Comparison of ENCODE assay signal across 13 cellular contexts in the genomic region with DNA sequence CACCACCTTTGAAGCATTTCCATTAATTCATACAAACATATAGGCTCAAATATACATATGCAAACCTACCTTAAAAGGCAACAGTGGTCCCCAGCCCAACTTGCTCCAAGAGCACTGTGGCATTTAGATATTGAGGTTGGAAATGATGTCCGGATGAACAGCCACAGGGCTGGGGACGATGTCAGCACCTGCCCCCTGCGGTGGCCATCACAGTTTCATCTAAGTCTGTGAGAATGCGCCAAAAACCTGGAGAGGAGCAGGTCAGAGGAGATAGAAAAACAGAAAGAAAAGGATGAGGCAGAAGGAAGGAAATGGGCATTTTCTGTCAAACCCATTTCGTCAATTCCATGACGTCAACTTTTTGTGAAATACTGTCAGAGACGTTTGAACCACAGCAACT.
DNase-seq lines count a peak whose midpoint lies in the region; ATAC-seq and TF ChIP-seq lines count a peak whose summit lies in the region.
"Had no signal": no experiment of that assay in that cellular context is flagged by ENCODE, and none has a peak within 500 bp of the region (broad histone marks: within the 10 kb centered on the region; RNA-seq: fewer than 3 reads in every experiment).

No MANE protein-coding gene starts in this region.

- no peak overlapping the region for H3K4me3 ChIP-seq in GM23338
- no peak overlapping the region for H3K4me3 ChIP-seq in endodermal cell (ENCODE audit: low read length)

- POLR2A ChIA-PET in activated CD4-positive, alpha-beta memory T cell treated with anti-CD3 and anti-CD28 coated beads for 36 hours (lab: Charles Lee), result no interaction called here

- H3K27me3 Mint-ChIP-seq in GM23338 (ENCODE audit: insufficient read depth, low read depth, poor library complexity) (peaks cover 6% of the 10 kb centered on the region), endodermal cell (ENCODE audit: insufficient read depth) (no peaks in the 10 kb centered on the region)
- no peaks in the 10 kb centered on the region for H3K27me3 Mint-ChIP-seq in activated CD4-positive, alpha-beta memory T cell treated with anti-CD3 and anti-CD28 coated beads for 36 hours
- H3K27me3 Mint-ChIP-seq: CD4-positive, alpha-beta memory T cell had no signal

- no peaks in the 10 kb centered on the region for H4K20me1 ChIP-seq in GM23338 (replicated peaks; ENCODE audit: insufficient read depth)

- H3K4me1 ChIP-seq in GM23338 (ENCODE audit: insufficient read depth), result peaks cover 37% of the 10 kb centered on the region
- H3K4me1 ChIP-seq in endodermal cell (ENCODE audit: control insufficient read depth, insufficient read depth, low read length), result no peaks in the 10 kb centered on the region

- H3K27me3 ChIP-seq in GM23338 (ENCODE audit: insufficient read depth), result no peaks in the 10 kb centered on the region
- no peaks in the 10 kb centered on the region for H3K27me3 ChIP-seq in endodermal cell (ENCODE audit: control insufficient read depth, insufficient read depth, low read length, poor library complexity, severe bottlenecking)

- DNase-seq in GM23338 (ENCODE audit: low spot score), result no peak
- DNase-seq in cerebellar cortex (ENCODE audit: low spot score), result peak; percentile 81
- peak; percentile 56 for DNase-seq in endodermal cell
- no peak for DNase-seq in activated CD4-positive, alpha-beta memory T cell treated with anti-CD3 and anti-CD28 coated beads for 36 hours
- DNase-seq in ureter (ENCODE audit: low spot score), result no peak
- DNase-seq: Calu3; CD4-positive, alpha-beta memory T cell; COR-L47; DMS53; DMS79 treated with DMSO at 0.1 percent for 48 hours; H9 had no signal

- H3K9me3 Mint-ChIP-seq in GM23338 (peaks cover 5% of the 10 kb centered on the region; the same call in 2 of the 3 replicates), endodermal cell (no peaks in the 10 kb centered on the region)
- no peaks in the 10 kb centered on the region for H3K9me3 Mint-ChIP-seq in activated CD4-positive, alpha-beta memory T cell treated with anti-CD3 and anti-CD28 coated beads for 36 hours

- H3K27ac ChIP-seq in GM23338 (ENCODE audit: low read depth) (peak overlapping the region; percentile 63; the same call in 1 of the 2 replicates), endodermal cell (ENCODE audit: low read depth, low read length) (no peak overlapping the region)

- H3K9ac ChIP-seq in endodermal cell (ENCODE audit: extremely low read depth, low read length, poor library complexity, severe bottlenecking), result no peak overlapping the region

- no peak overlapping the region for H2AFZ ChIP-seq in GM23338

- no peak overlapping the region; the same call in 1 of the 2 replicates for H3K4me2 ChIP-seq in GM23338

- intact Hi-C loops in activated CD4-positive, alpha-beta memory T cell treated with anti-CD3 and anti-CD28 coated beads for 36 hours (cut with micrococcal nuclease), result no loop called here

- H3K79me2 ChIP-seq in GM23338 (replicated peaks; ENCODE audit: insufficient read depth), result 0 out of 2 replicates have a peak, but pooled peaks cover 5% of the 10 kb centered on the region

- H3K36me3 ChIP-seq in GM23338 (ENCODE audit: insufficient read depth) (no peaks in the 10 kb centered on the region), endodermal cell (ENCODE audit: control insufficient read depth, insufficient read depth, low read length) (no peaks in the 10 kb centered on the region)

- H3K27ac Mint-ChIP-seq in GM23338, result peak overlapping the region; percentile 51; the same call in 1 of the 2 replicates
- H3K27ac Mint-ChIP-seq in endodermal cell, result peak overlapping the region; percentile 66
- no peak overlapping the region for H3K27ac Mint-ChIP-seq in activated CD4-positive, alpha-beta memory T cell treated with anti-CD3 and anti-CD28 coated beads for 36 hours

- H3K4me1 Mint-ChIP-seq in GM23338, result peaks cover 40% of the 10 kb centered on the region
- peaks cover 4% of the 10 kb centered on the region for H3K4me1 Mint-ChIP-seq in endodermal cell
- H3K4me1 Mint-ChIP-seq in activated CD4-positive, alpha-beta memory T cell treated with anti-CD3 and anti-CD28 coated beads for 36 hours (ENCODE audit: low read depth), result peaks cover 31% of the 10 kb centered on the region

- peaks cover 6% of the 10 kb centered on the region; the same call in 2 of the 3 replicates for H3K36me3 Mint-ChIP-seq in GM23338 (ENCODE audit: low read depth)
- peaks cover 7% of the 10 kb centered on the region for H3K36me3 Mint-ChIP-seq in endodermal cell (ENCODE audit: low read depth)
- peaks cover 12% of the 10 kb centered on the region for H3K36me3 Mint-ChIP-seq in activated CD4-positive, alpha-beta memory T cell treated with anti-CD3 and anti-CD28 coated beads for 36 hours

- H3K4me3 Mint-ChIP-seq in GM23338, result no peak overlapping the region
- H3K4me3 Mint-ChIP-seq in endodermal cell, result no peak overlapping the region
- no peak overlapping the region for H3K4me3 Mint-ChIP-seq in activated CD4-positive, alpha-beta memory T cell treated with anti-CD3 and anti-CD28 coated beads for 36 hours
- H3K4me3 Mint-ChIP-seq: CD4-positive, alpha-beta memory T cell; H9 had no signal

- no peaks in the 10 kb centered on the region; the same call in 1 of the 2 replicates for H3K9me2 ChIP-seq in GM23338 (ENCODE audit: insufficient read depth)

- ATAC-seq in GM23338 (no peak; the same call in 2 of the 3 replicates), HG03159 (IDR thresholded peaks at IDR 0.05; ENCODE audit: unreplicated experiment) (no peak)
- ATAC-seq: HCT116 had no signal

- CTCF ChIA-PET in activated CD4-positive, alpha-beta memory T cell treated with anti-CD3 and anti-CD28 coated beads for 36 hours (lab: Charles Lee), result interaction anchor here (1.1 kb wide), 1 partner anchor 76 kb away, joined by 3 read pairs; no protein-coding TSS in a partner anchor

- TF ChIP-seq CTCF in GM23338 (conservative IDR thresholded peaks at IDR 0.05; ENCODE audit: low read depth in 2 of 2) (no peak), endodermal cell (conservative IDR thresholded peaks at IDR 0.05) (no peak)

- H3K9me3 ChIP-seq in endodermal cell (ENCODE audit: control insufficient read depth, low read length), result no peaks in the 10 kb centered on the region

- 84 to 88% methylated on average over 6 to 7 of the region's 7 CpGs for WGBS in endodermal cell (ENCODE audit: insufficient coverage in 1 of 2, insufficient read length in 1 of 2), 2 experiments

- no peaks in the 10 kb centered on the region for H3F3A ChIP-seq in GM23338 (replicated peaks; ENCODE audit: low read depth)

TF ChIP-seq in GM23338, 12 proteins besides CTCF, POLR2A, EP300 and RAD21:
- TF ChIP-seq NANOG (IDR thresholded peaks at IDR 0.05; ENCODE audit: borderline replicate concordance) (no peak), ZNF331 (CRISPR knock-in tag; IDR thresholded peaks at IDR 0.05; ENCODE audit: low read depth) (no peak), POLR2AphosphoS5 (IDR thresholded peaks at IDR 0.05; ENCODE audit: low read depth) (no peak), CREB1 (CRISPR knock-in tag; IDR thresholded peaks at IDR 0.05; ENCODE audit: low read depth) (no peak), EZH2phosphoT487 (IDR thresholded peaks at IDR 0.05; ENCODE audit: unreplicated experiment) (no peak), ZNF114 (CRISPR knock-in tag; IDR thresholded peaks at IDR 0.05) (no peak), JUNB (IDR thresholded peaks at IDR 0.05; ENCODE audit: unreplicated experiment) (no peak), REST (IDR thresholded peaks at IDR 0.05; ENCODE audit: unreplicated experiment) (no peak), STAT1 (IDR thresholded peaks at IDR 0.05; ENCODE audit: unreplicated experiment) (no peak)
- TF ChIP-seq, protein P1, sequence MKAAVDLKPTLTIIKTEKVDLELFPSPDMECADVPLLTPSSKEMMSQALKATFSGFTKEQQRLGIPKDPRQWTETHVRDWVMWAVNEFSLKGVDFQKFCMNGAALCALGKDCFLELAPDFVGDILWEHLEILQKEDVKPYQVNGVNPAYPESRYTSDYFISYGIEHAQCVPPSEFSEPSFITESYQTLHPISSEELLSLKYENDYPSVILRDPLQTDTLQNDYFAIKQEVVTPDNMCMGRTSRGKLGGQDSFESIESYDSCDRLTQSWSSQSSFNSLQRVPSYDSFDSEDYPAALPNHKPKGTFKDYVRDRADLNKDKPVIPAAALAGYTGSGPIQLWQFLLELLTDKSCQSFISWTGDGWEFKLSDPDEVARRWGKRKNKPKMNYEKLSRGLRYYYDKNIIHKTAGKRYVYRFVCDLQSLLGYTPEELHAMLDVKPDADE (IDR thresholded peaks at IDR 0.05), result no peak

Comparison
In these comparisons a context has a peak if more than half of its experiments do, and no peak if none do; other contexts are left out.
1. DNase-seq: peak in cerebellar cortex (single experiment) and endodermal cell (single experiment); none in GM23338 (single experiment), activated CD4-positive, alpha-beta memory T cell treated with anti-CD3 and anti-CD28 coated beads for 36 hours (single experiment) and ureter (single experiment).